Comparison of ENCODE assay signal across 2 cellular contexts in genomic region chrX:109880629-109881028, GRCh38.
TF ChIP-seq lines count a peak whose summit lies in the region.

No MANE protein-coding gene starts in this region.

TF ChIP-seq in HepG2, 621 proteins besides CTCF, POLR2A, EP300 and RAD21 (continued from another document):
- TF ChIP-seq TFAP4 (IDR thresholded peaks at IDR 0.05; ENCODE audit: borderline replicate concordance, low read depth) (peak; percentile 18; the same call in 1 of the 2 replicates), GATAD2A (CRISPR knock-in tag; IDR thresholded peaks at IDR 0.05) (0 out of 2 replicates have a peak, but pooled peaks have one; percentile 28), ZFP62 (CRISPR knock-in tag; IDR thresholded peaks at IDR 0.05) (no peak), ZBTB10 (CRISPR knock-in tag; IDR thresholded peaks at IDR 0.05; ENCODE audit: borderline replicate concordance) (no peak), ZNF431 (CRISPR knock-in tag; IDR thresholded peaks at IDR 0.05; ENCODE audit: borderline replicate concordance, low read depth) (no peak), ZNF362 (CRISPR knock-in tag; IDR thresholded peaks at IDR 0.05; ENCODE audit: borderline replicate concordance) (peak; percentile 46; the same call in 1 of the 2 replicates), ARID5B (CRISPR knock-in tag; IDR thresholded peaks at IDR 0.05) (0 out of 2 replicates have a peak, but pooled peaks have one; percentile 30), CEBPB (IDR thresholded peaks at IDR 0.05; ENCODE audit: borderline replicate concordance, low read depth, low read length) (peak; percentile 69; the same call in 1 of the 2 replicates), MED1 (CRISPR knock-in tag; IDR thresholded peaks at IDR 0.05) (0 out of 2 replicates have a peak, but pooled peaks have one; percentile 31)

TF ChIP-seq in GM23338, 12 proteins besides CTCF, POLR2A, EP300 and RAD21 (continued from another document):
- TF ChIP-seq REST (IDR thresholded peaks at IDR 0.05; ENCODE audit: unreplicated experiment) (no peak), NANOG (IDR thresholded peaks at IDR 0.05; ENCODE audit: borderline replicate concordance) (no peak), JUNB (IDR thresholded peaks at IDR 0.05; ENCODE audit: unreplicated experiment) (no peak), EZH2 (IDR thresholded peaks at IDR 0.05; ENCODE audit: low read depth, unreplicated experiment) (no peak), STAT1 (IDR thresholded peaks at IDR 0.05; ENCODE audit: unreplicated experiment) (no peak), CREB1 (CRISPR knock-in tag; IDR thresholded peaks at IDR 0.05; ENCODE audit: low read depth) (no peak), POLR2AphosphoS5 (IDR thresholded peaks at IDR 0.05; ENCODE audit: low read depth) (no peak), ZNF114 (CRISPR knock-in tag; IDR thresholded peaks at IDR 0.05) (no peak), EZH2phosphoT487 (IDR thresholded peaks at IDR 0.05; ENCODE audit: unreplicated experiment) (no peak), ZNF462 (CRISPR knock-in tag; IDR thresholded peaks at IDR 0.05) (no peak), ZNF331 (CRISPR knock-in tag; IDR thresholded peaks at IDR 0.05; ENCODE audit: low read depth) (no peak)
